Comparison of ENCODE assay signal across 10 cellular contexts in genomic region chr11:76459299-76459698, GRCh38. TPM values are rescaled to one million over a fixed set of nuclear protein-coding genes. Genes with fewer than 3 reads are reported as not detected.
A peak's percentile ranks its signal among the peaks of the same experiment; 100 is the strongest.
DNase-seq lines count a peak whose midpoint lies in the region; ATAC-seq and TF ChIP-seq lines count a peak whose summit lies in the region.
"Had no signal": no experiment of that assay in that cellular context is flagged by ENCODE, and none has a peak within 500 bp of the region (broad histone marks: within the 10 kb centered on the region; RNA-seq: fewer than 3 reads in every experiment).

No MANE protein-coding gene starts in this region.

- H3K36me3 ChIP-seq in BJ (ENCODE audit: control insufficient read depth, insufficient read depth, low read length) (peaks cover 3% of the 10 kb centered on the region), right lobe of liver (peaks cover 0 to 29% (median 1%) of the 10 kb centered on the region in 4 donors)
- H3K36me3 ChIP-seq in effector memory CD4-positive, alpha-beta T cell (ENCODE audit: control insufficient read depth, insufficient read depth, low read length) = peaks cover 28% of the 10 kb centered on the region

- TF ChIP-seq CTCF in BJ (IDR thresholded peaks at IDR 0.05; ENCODE audit: insufficient read depth, low read depth, low read length) (peak; percentile 33), HFF-Myc (IDR thresholded peaks at IDR 0.05; ENCODE audit: low read depth, low read length, missing control alignments) (peak; percentile 33), astrocyte of the cerebellum (IDR thresholded peaks at IDR 0.05; ENCODE audit: low read depth, low read length, missing control alignments) (peak; percentile 32), right lobe of liver (IDR thresholded peaks at IDR 0.05) (peak; percentile 17 to 38 (median 30))

- no peak for TF ChIP-seq POLR2A in right lobe of liver (IDR thresholded peaks at IDR 0.05)

- no peaks in the 10 kb centered on the region for H3K9me3 ChIP-seq in right lobe of liver
- H3K9me3 ChIP-seq in effector memory CD4-positive, alpha-beta T cell (ENCODE audit: control insufficient read depth, low read length) = no peaks in the 10 kb centered on the region

- WGBS in right lobe of liver (ENCODE audit: insufficient coverage, low coverage, low lambda C conversion rate, missing lambda C conversion rate) = 75% methylated on average over 4 of the region's 4 CpGs

- H3K27me3 ChIP-seq in BJ (ENCODE audit: control insufficient read depth, insufficient read depth, low read length) (no peaks in the 10 kb centered on the region), right lobe of liver (no peaks in the 10 kb centered on the region)
- H3K27me3 ChIP-seq in effector memory CD4-positive, alpha-beta T cell (replicated peaks; ENCODE audit: control insufficient read depth, insufficient read depth, low read length, poor library complexity, severe bottlenecking) = no peaks in the 10 kb centered on the region

- no peaks in the 10 kb centered on the region for H3K4me1 ChIP-seq in right lobe of liver
- H3K4me1 ChIP-seq in effector memory CD4-positive, alpha-beta T cell (ENCODE audit: control insufficient read depth, insufficient read depth, low read length, poor library complexity, severe bottlenecking) = no peaks in the 10 kb centered on the region

- in situ Hi-C loops in astrocyte of the cerebellum (cut with HindIII; ENCODE audit: low sequenced_read_pairs) = no loop called here

- intact Hi-C loops in right lobe of liver (cut with DNase I) = no loop called here

- ATAC-seq in right lobe of liver = no peak

- CTCF ChIA-PET in BJ (lab: Yijun Ruan, JAX) = interaction anchor here (0.6 to 1.7 kb wide), 7 partner anchors 9 to 51 kb away, joined by 3 to 6 read pairs (median 3); no protein-coding TSS in a partner anchor

- no peak overlapping the region for H3K27ac ChIP-seq in right lobe of liver
- H3K27ac ChIP-seq in effector memory CD4-positive, alpha-beta T cell (ENCODE audit: insufficient read depth, low read length, poor library complexity, severe bottlenecking) = no peak overlapping the region

- DNase-seq in BJ (ENCODE audit: low read depth) = no peak
- DNase-seq in HFF-Myc (ENCODE audit: extremely low read depth, low read depth) = no peak
- no peak for DNase-seq in astrocyte of the cerebellum (ENCODE audit: low read depth)
- no peak for DNase-seq in right lobe of liver
- no peak for DNase-seq in effector memory CD4-positive, alpha-beta T cell
- no peak for DNase-seq in SHP77 (lab: John Stamatoyannopoulos, UW)
- no peak for DNase-seq in NCI-H187 treated with DMSO at 0.1 percent for 48 hours (lab: John Stamatoyannopoulos, UW)
- no peak for DNase-seq in NCI-H146 (lab: John Stamatoyannopoulos, UW)
- DNase-seq: activated naive CD8-positive, alpha-beta T cell treated with anti-CD3 and anti-CD28 coated beads, Interleukin-2, amount 10 ng/mL, durations not matched to agents 7 days and 5 days; T-helper 2 cell had no signal

- H3K4me3 ChIP-seq in BJ (ENCODE audit: low read depth, low read length) (no peak overlapping the region), HFF-Myc (replicated peaks; ENCODE audit: low read depth, low read length) (no peak overlapping the region), astrocyte of the cerebellum (ENCODE audit: low read depth, low read length) (no peak overlapping the region), right lobe of liver (no peak overlapping the region)
- H3K4me3 ChIP-seq in effector memory CD4-positive, alpha-beta T cell (ENCODE audit: insufficient read depth, low read depth, low read length, poor library complexity, severe bottlenecking) = no peak overlapping the region

- POLR2A ChIA-PET in BJ (lab: Charles Lee) = no interaction called here

RNA-seq across cellular contexts. Expression of gene EMSY, which starts 14.5 kb away (rescaled TPM):
- 14.1 and 19.1 TPM in 2 replicates for polyA plus RNA-seq in BJ (2011; rRNA removed)
- 17.3 and 20.7 TPM in 2 replicates for polyA minus RNA-seq in BJ (2011; rRNA and poly(A)+ RNA removed)
- total RNA-seq in right lobe of liver = 10 to 100 TPM in 2 of 6 experiments, 1 to 10 TPM in 4; 6.1 to 15.2 (median 7.2) TPM
